In genomic region chr15:85280203-85280602, GRCh38 we compare ENCODE assay signal across 22 cellular contexts.
A peak's percentile ranks its signal among the peaks of the same experiment; 100 is the strongest.
DNase-seq lines count a peak whose midpoint lies in the region; ATAC-seq lines count a peak whose summit lies in the region.
"Had no signal": no experiment of that assay in that cellular context is flagged by ENCODE, and none has a peak within 500 bp of the region (broad histone marks: within the 10 kb centered on the region; RNA-seq: fewer than 3 reads in every experiment).

No MANE protein-coding gene starts in this region.

- H3K27me3 Mint-ChIP-seq in activated CD8-positive, alpha-beta memory T cell treated with anti-CD3 and anti-CD28 coated beads, Interleukin-2, amount 10 ng/mL, durations not matched to agents 7 days and 5 days = no peaks in the 10 kb centered on the region

- peak overlapping the region; percentile 66 for H3K27ac Mint-ChIP-seq in activated CD8-positive, alpha-beta memory T cell treated with anti-CD3 and anti-CD28 coated beads, Interleukin-2, amount 10 ng/mL, durations not matched to agents 7 days and 5 days
- no peak overlapping the region for H3K27ac Mint-ChIP-seq in stimulated activated effector memory CD8-positive, alpha-beta T cell treated with anti-CD3 and anti-CD28 coated beads, Interleukin-12 subunit alpha, Interleukin-12 subunit beta, amount 100 ng/mL, for 72 hours
- H3K27ac Mint-ChIP-seq: CD4-positive, alpha-beta memory T cell; memory B cell; type B pancreatic cell; WTC11 had no signal

- no peaks in the 10 kb centered on the region for H3K36me3 Mint-ChIP-seq in activated CD8-positive, alpha-beta memory T cell treated with anti-CD3 and anti-CD28 coated beads, Interleukin-2, amount 10 ng/mL, durations not matched to agents 7 days and 5 days
- H3K36me3 Mint-ChIP-seq in stimulated activated effector memory CD8-positive, alpha-beta T cell treated with anti-CD3 and anti-CD28 coated beads, Interleukin-12 subunit alpha, Interleukin-12 subunit beta, amount 100 ng/mL, for 72 hours = no peaks in the 10 kb centered on the region
- H3K36me3 Mint-ChIP-seq: CD4-positive, alpha-beta memory T cell; memory B cell; type B pancreatic cell; WTC11 had no signal

- H3K4me1 Mint-ChIP-seq in activated CD8-positive, alpha-beta memory T cell treated with anti-CD3 and anti-CD28 coated beads, Interleukin-2, amount 10 ng/mL, durations not matched to agents 7 days and 5 days = peaks cover 16% of the 10 kb centered on the region
- H3K4me1 Mint-ChIP-seq in stimulated activated effector memory CD8-positive, alpha-beta T cell treated with anti-CD3 and anti-CD28 coated beads, Interleukin-12 subunit alpha, Interleukin-12 subunit beta, amount 100 ng/mL, for 72 hours = peaks cover 7% of the 10 kb centered on the region
- H3K4me1 Mint-ChIP-seq: WTC11 had no signal

- no peak overlapping the region for H3K4me3 Mint-ChIP-seq in activated CD8-positive, alpha-beta memory T cell treated with anti-CD3 and anti-CD28 coated beads, Interleukin-2, amount 10 ng/mL, durations not matched to agents 7 days and 5 days
- H3K4me3 Mint-ChIP-seq in stimulated activated effector memory CD8-positive, alpha-beta T cell treated with anti-CD3 and anti-CD28 coated beads, Interleukin-12 subunit alpha, Interleukin-12 subunit beta, amount 100 ng/mL, for 72 hours = no peak overlapping the region
- H3K4me3 Mint-ChIP-seq: CD4-positive, alpha-beta memory T cell; memory B cell; type B pancreatic cell; WTC11 had no signal

- peak; percentile 88 for ATAC-seq in activated CD8-positive, alpha-beta memory T cell treated with anti-CD3 and anti-CD28 coated beads, Interleukin-2, amount 10 ng/mL, durations not matched to agents 7 days and 5 days
- ATAC-seq in GM21529 (IDR thresholded peaks at IDR 0.05; ENCODE audit: unreplicated experiment) = peak; percentile 35
- ATAC-seq in HG03565 (IDR thresholded peaks at IDR 0.05; ENCODE audit: unreplicated experiment) = peak; percentile 49
- ATAC-seq in stimulated activated effector memory CD8-positive, alpha-beta T cell treated with anti-CD3 and anti-CD28 coated beads, Interleukin-12 subunit alpha, Interleukin-12 subunit beta, amount 100 ng/mL, for 72 hours = peak; percentile 70
- ATAC-seq: Right ventricle myocardium inferior, WTC11 had no signal

- H3K9me3 Mint-ChIP-seq in activated CD8-positive, alpha-beta memory T cell treated with anti-CD3 and anti-CD28 coated beads, Interleukin-2, amount 10 ng/mL, durations not matched to agents 7 days and 5 days (ENCODE audit: low read depth) = no peaks in the 10 kb centered on the region
- no peaks in the 10 kb centered on the region for H3K9me3 Mint-ChIP-seq in stimulated activated effector memory CD8-positive, alpha-beta T cell treated with anti-CD3 and anti-CD28 coated beads, Interleukin-12 subunit alpha, Interleukin-12 subunit beta, amount 100 ng/mL, for 72 hours
- H3K9me3 Mint-ChIP-seq: CD4-positive, alpha-beta memory T cell; memory B cell; type B pancreatic cell; WTC11 had no signal

- DNase-seq in activated CD8-positive, alpha-beta memory T cell treated with anti-CD3 and anti-CD28 coated beads, Interleukin-2, amount 10 ng/mL, durations not matched to agents 7 days and 5 days = peak; percentile 49
- DNase-seq in activated CD8-positive, alpha-beta memory T cell treated with anti-CD3 and anti-CD28 coated beads, Interleukin-2, amount 50 U/mL, for 4 hours = no peak
- no peak for DNase-seq in stimulated activated effector memory CD8-positive, alpha-beta T cell treated with anti-CD3 and anti-CD28 coated beads, Interleukin-12 subunit alpha, Interleukin-12 subunit beta, amount 100 ng/mL, for 72 hours (ENCODE audit: low spot score in 2 of 2)
- DNase-seq in stimulated activated naive CD4-positive, alpha-beta T cell treated with Interleukin-2 at 50 U/mL for 16 hours (lab: John Stamatoyannopoulos, UW) = no peak
- DNase-seq in activated naive CD4-positive, alpha-beta T cell treated with Interleukin-2 at 50 U/mL for 16 hours = no peak
- no peak for DNase-seq in cortex of kidney (lab: John Stamatoyannopoulos, UW)
- DNase-seq: activated CD4-positive, alpha-beta T cell treated with anti-CD3 and anti-CD28 coated beads, Interleukin-2, amount 50 U/mL, for 48 hours; activated gamma-delta T cell; activated T-cell treated with anti-CD3 and anti-CD28 coated beads for 4 hours; amygdala; CD4-positive, alpha-beta memory T cell; kidney glomerular epithelial cell; NCI-H146; NCI-H69; stomach; T-helper 9 cell had no signal

- CTCF ChIA-PET in activated CD8-positive, alpha-beta memory T cell treated with anti-CD3 and anti-CD28 coated beads, Interleukin-2, amount 10 ng/mL, durations not matched to agents 7 days and 5 days (lab: Charles Lee) = interaction anchor here (1.1 to 1.3 kb wide), 3 partner anchors 10 to 26 kb away, joined by 3 to 6 read pairs (median 3); no protein-coding TSS in a partner anchor

Comparison
In these comparisons a context has a peak if more than half of its experiments do, and no peak if none do; other contexts are left out.
1. ATAC-seq: peak in every context shown above with its lines; median percentile 88 in activated CD8-positive, alpha-beta memory T cell treated with anti-CD3 and anti-CD28 coated beads, Interleukin-2, amount 10 ng/mL, durations not matched to agents 7 days and 5 days; 70 in stimulated activated effector memory CD8-positive, alpha-beta T cell treated with anti-CD3 and anti-CD28 coated beads, Interleukin-12 subunit alpha, Interleukin-12 subunit beta, amount 100 ng/mL, for 72 hours; 49 in HG03565; 35 in GM21529.